Comparison of ENCODE assay signal across 27 cellular contexts in genomic region chr16:55697867-55698266, GRCh38. TPM values are rescaled to one million over a fixed set of nuclear protein-coding genes. Genes with fewer than 3 reads are reported as not detected.
"Had no signal": no experiment of that assay in that cellular context is flagged by ENCODE, and none has a peak within 500 bp of the region (broad histone marks: within the 10 kb centered on the region; RNA-seq: fewer than 3 reads in every experiment).

No MANE protein-coding gene starts in this region.

- ATAC-seq: activated T-cell treated with anti-CD3 and anti-CD28 coated beads, Interleukin-2, amount 50 U/mL, for 4 hours; activated T-helper 17 cell treated with anti-CD3 and anti-CD28 coated beads, Interleukin-2, amount 50 U/mL, for 72 hours; esophagus mucosa; T-helper 17 cell had no signal

- H3K36me3 ChIP-seq: brain microvascular endothelial cell had no signal

- H3K27me3 Mint-ChIP-seq: activated CD4-positive, alpha-beta memory T cell treated with anti-CD3 and anti-CD28 coated beads, Interleukin-2, amount 10 ng/mL, durations not matched to agents 7 days and 5 days; activated CD4-positive, alpha-beta T cell treated with anti-CD3 and anti-CD28 coated beads, Interleukin-2, amount 10 ng/mL, durations not matched to agents 7 days and 5 days had no signal

- H3K27ac Mint-ChIP-seq: activated CD4-positive, alpha-beta memory T cell treated with anti-CD3 and anti-CD28 coated beads, Interleukin-2, amount 10 ng/mL, durations not matched to agents 7 days and 5 days; activated CD4-positive, alpha-beta T cell treated with anti-CD3 and anti-CD28 coated beads, Interleukin-2, amount 10 ng/mL, durations not matched to agents 7 days and 5 days; activated naive CD8-positive, alpha-beta T cell; activated T-helper 17 cell treated with anti-CD3 and anti-CD28 coated beads, Interleukin-2, amount 50 U/mL, for 72 hours; T-helper 17 cell; T-helper 2 cell treated with Interferon-gamma antibody and Interleukin-4, amounts not matched to agents 5 μg/mL and 100 μg/mL, for 36 hours had no signal

- DNase-seq: activated CD4-positive, alpha-beta memory T cell treated with anti-CD3 and anti-CD28 coated beads, Interleukin-2, amount 10 ng/mL, durations not matched to agents 7 days and 5 days; activated CD4-positive, alpha-beta T cell treated with anti-CD3 and anti-CD28 coated beads for 1 hour; activated CD4-positive, alpha-beta T cell treated with anti-CD3 and anti-CD28 coated beads for 4 hours; activated CD4-positive, alpha-beta T cell treated with anti-CD3 and anti-CD28 coated beads, Interleukin-2, amount 10 ng/mL, durations not matched to agents 7 days and 5 days; activated CD4-positive, alpha-beta T cell treated with anti-CD3 and anti-CD28 coated beads, Interleukin-2, amount 50 U/mL, for 4 hours; activated effector memory CD4-positive, alpha-beta T cell treated with Interleukin-2 at 50 U/mL for 16 hours; activated gamma-delta T cell treated with Interleukin-2 at 50 U/mL for 16 hours; activated naive CD4-positive, alpha-beta T cell treated with anti-CD3 and anti-CD28 coated beads, Interleukin-2, amount 50 U/mL, for 16 hours; activated naive CD4-positive, alpha-beta T cell treated with Interleukin-2 at 50 U/mL for 16 hours; activated T-cell treated with anti-CD3 and anti-CD28 coated beads, Interleukin-2, amount 50 U/mL, for 4 hours; amniotic stem cell; anterior cingulate cortex; brain microvascular endothelial cell; caudate nucleus; effector CD8-positive, alpha-beta T cell; foreskin fibroblast; head of caudate nucleus; T-helper 1 cell; T-helper 17 cell; T1000 had no signal

- H3K36me3 Mint-ChIP-seq: activated naive CD8-positive, alpha-beta T cell had no signal

- H3K4me3 Mint-ChIP-seq: activated CD4-positive, alpha-beta memory T cell treated with anti-CD3 and anti-CD28 coated beads, Interleukin-2, amount 10 ng/mL, durations not matched to agents 7 days and 5 days; activated CD4-positive, alpha-beta T cell treated with anti-CD3 and anti-CD28 coated beads, Interleukin-2, amount 10 ng/mL, durations not matched to agents 7 days and 5 days; activated naive CD8-positive, alpha-beta T cell; activated T-cell treated with anti-CD3 and anti-CD28 coated beads, Interleukin-2, amount 50 U/mL, for 4 hours; activated T-helper 17 cell treated with anti-CD3 and anti-CD28 coated beads, Interleukin-2, amount 50 U/mL, for 72 hours; T-helper 17 cell; T-helper 2 cell treated with Interferon-gamma antibody and Interleukin-4, amounts not matched to agents 5 μg/mL and 100 μg/mL, for 36 hours had no signal

- H3K9me3 Mint-ChIP-seq: activated CD4-positive, alpha-beta memory T cell treated with anti-CD3 and anti-CD28 coated beads, Interleukin-2, amount 10 ng/mL, durations not matched to agents 7 days and 5 days; activated CD4-positive, alpha-beta T cell treated with anti-CD3 and anti-CD28 coated beads, Interleukin-2, amount 10 ng/mL, durations not matched to agents 7 days and 5 days; activated T-cell treated with anti-CD3 and anti-CD28 coated beads, Interleukin-2, amount 50 U/mL, for 4 hours; activated T-helper 17 cell treated with anti-CD3 and anti-CD28 coated beads, Interleukin-2, amount 50 U/mL, for 72 hours; T-helper 2 cell treated with Interferon-gamma antibody and Interleukin-4, amounts not matched to agents 5 μg/mL and 100 μg/mL, for 36 hours had no signal

- H3K27ac ChIP-seq: brain microvascular endothelial cell had no signal

- H3K27me3 ChIP-seq: brain microvascular endothelial cell had no signal

RNA-seq across cellular contexts. Expression of gene SLC6A2, which starts 42.1 kb away (rescaled TPM):
- total RNA-seq: activated CD4-positive, alpha-beta memory T cell treated with anti-CD3 and anti-CD28 coated beads, Interleukin-2, amount 10 ng/mL, durations not matched to agents 7 days and 5 days; activated CD4-positive, alpha-beta T cell treated with anti-CD3 and anti-CD28 coated beads, Interleukin-2, amount 10 ng/mL, durations not matched to agents 7 days and 5 days; activated T-cell treated with anti-CD3 and anti-CD28 coated beads, Interleukin-2, amount 50 U/mL, for 4 hours; activated T-helper 17 cell treated with anti-CD3 and anti-CD28 coated beads, Interleukin-2, amount 50 U/mL, for 72 hours; astrocyte; chondrocyte; epithelial cell of proximal tubule; esophagus mucosa; T-helper 17 cell had no signal
